7 cellular contexts compared by ENCODE assay signal in genomic region chr14:73723411-73723798, GRCh38. TPM values are rescaled to one million over a fixed set of nuclear protein-coding genes. Genes with fewer than 3 reads are reported as not detected.
A peak's percentile ranks its signal among the peaks of the same experiment; 100 is the strongest.
DNase-seq lines count a peak whose midpoint lies in the region; ATAC-seq and TF ChIP-seq lines count a peak whose summit lies in the region.

No MANE protein-coding gene starts in this region.

- TF ChIP-seq CTCF in WI38 (IDR thresholded peaks at IDR 0.05; ENCODE audit: low read depth, low read length) (no peak), fibroblast of the aortic adventitia (IDR thresholded peaks at IDR 0.05; ENCODE audit: insufficient read depth, low read length) (no peak)

- H3K27me3 Mint-ChIP-seq in stimulated activated memory B cell treated with anti-CD40 and anti-IgM and Interleukin-4, amounts not matched to agents 10 μg/mL and 1 μg/mL and 100 μg/mL, for 72 hours, result no peaks in the 10 kb centered on the region

- peak; percentile 55 for ATAC-seq in GM21619 (IDR thresholded peaks at IDR 0.05; ENCODE audit: unreplicated experiment)
- no peak for ATAC-seq in stimulated activated memory B cell treated with anti-CD40 and anti-IgM and Interleukin-4, amounts not matched to agents 10 μg/mL and 1 μg/mL and 100 μg/mL, for 72 hours

- H3K27ac Mint-ChIP-seq in stimulated activated memory B cell treated with anti-CD40 and anti-IgM and Interleukin-4, amounts not matched to agents 10 μg/mL and 1 μg/mL and 100 μg/mL, for 72 hours, result peak overlapping the region; percentile 54

- DNase-seq in fibroblast of the aortic adventitia (ENCODE audit: low read depth) (peak; percentile 52), hippocampal formation (lab: John Stamatoyannopoulos, UW) (no peak), NCI-H1436 treated with DMSO at 0.1 percent for 48 hours (lab: John Stamatoyannopoulos, UW) (no peak), GDM1 (lab: John Stamatoyannopoulos, UW) (no peak)

- no peak overlapping the region for H3K4me3 Mint-ChIP-seq in stimulated activated memory B cell treated with anti-CD40 and anti-IgM and Interleukin-4, amounts not matched to agents 10 μg/mL and 1 μg/mL and 100 μg/mL, for 72 hours

- peaks cover 31% of the 10 kb centered on the region for H3K4me1 Mint-ChIP-seq in stimulated activated memory B cell treated with anti-CD40 and anti-IgM and Interleukin-4, amounts not matched to agents 10 μg/mL and 1 μg/mL and 100 μg/mL, for 72 hours

- H3K4me3 ChIP-seq in WI38 (ENCODE audit: low read depth, low read length), result 0 out of 2 replicates have a peak overlapping the region, but pooled peaks have one; percentile 8
- H3K4me3 ChIP-seq in fibroblast of the aortic adventitia (ENCODE audit: low read depth, low read length), result peak overlapping the region; percentile 44

- H3K9me3 Mint-ChIP-seq in stimulated activated memory B cell treated with anti-CD40 and anti-IgM and Interleukin-4, amounts not matched to agents 10 μg/mL and 1 μg/mL and 100 μg/mL, for 72 hours, result no peaks in the 10 kb centered on the region

- H3K36me3 Mint-ChIP-seq in stimulated activated memory B cell treated with anti-CD40 and anti-IgM and Interleukin-4, amounts not matched to agents 10 μg/mL and 1 μg/mL and 100 μg/mL, for 72 hours, result peaks cover 71% of the 10 kb centered on the region

RNA-seq across cellular contexts. Expression of gene PNMA1, which starts 9.2 kb away (rescaled TPM):
- 27.9 and 44.2 TPM in 2 replicates for total RNA-seq in fibroblast of the aortic adventitia (ENCODE audit: low replicate concordance)
